ENCODE assay signal across 9 cellular contexts in genomic region chr17:8736796-8737195, GRCh38. TPM values are rescaled to one million over a fixed set of nuclear protein-coding genes. Genes with fewer than 3 reads are reported as not detected.
"Had no signal": no experiment of that assay in that cellular context is flagged by ENCODE, and none has a peak within 500 bp of the region (broad histone marks: within the 10 kb centered on the region; RNA-seq: fewer than 3 reads in every experiment).

No MANE protein-coding gene starts in this region.

- DNase-seq: H7, KBM-7 had no signal

- H3K9me3 ChIP-seq: HAP-1 had no signal

- H3K4me1 ChIP-seq: HAP-1 had no signal

- H3K27ac ChIP-seq: KMS-11 had no signal

- H3K4me2 ChIP-seq: GM23338, KMS-11 had no signal

- H3K4me3 ChIP-seq: GM23338, HAP-1 had no signal

- H3K36me3 ChIP-seq: HAP-1 had no signal

- ATAC-seq: GM23338, HCT116, HepG2 had no signal

- H3K9ac ChIP-seq: KMS-11 had no signal

- FAIRE-seq: HepG2 had no signal

- H2AFZ ChIP-seq: GM23338 had no signal

RNA-seq across cellular contexts. Expression of gene CCDC42, which starts 7.8 kb away (rescaled TPM):
- total RNA-seq: GM23338, H7, HepG2, HT1080 had no signal
- polyA plus RNA-seq: GM23338, HepG2 had no signal

RNA-seq across cellular contexts. Expression of gene SPDYE4, which starts 21.6 kb away (rescaled TPM):
- total RNA-seq: GM23338, H4, H7, HepG2, HT1080 had no signal
- polyA plus RNA-seq: GM23338, HepG2 had no signal
